ENCODE assay signal across 13 cellular contexts in genomic region chr5:150148408-150148927, GRCh38. TPM values are rescaled to one million over a fixed set of nuclear protein-coding genes. Genes with fewer than 3 reads are reported as not detected.
DNase-seq lines count a peak whose midpoint lies in the region; ATAC-seq and TF ChIP-seq lines count a peak whose summit lies in the region.
"Had no signal": no experiment of that assay in that cellular context is flagged by ENCODE, and none has a peak within 500 bp of the region (broad histone marks: within the 10 kb centered on the region; RNA-seq: fewer than 3 reads in every experiment).

No MANE protein-coding gene starts in this region.

- H3K36me3 ChIP-seq in BLaER1 treated with 17β-estradiol and CSF1 and Interleukin-3, amounts not matched to agents 10 nM and 100 nM = peaks cover 0 to 35% (median 18%) of the 10 kb centered on the region in 11 experiments; a peak in 15 of 22 replicates
- H3K36me3 ChIP-seq: pancreas had no signal

- intact Hi-C loops in sciatic nerve (cut with DNase I) = no loop called here

- peak overlapping the region in 9 of 11 experiments; percentile 71 to 100 (median 98); a peak in 19 of 22 replicates for H3K4me2 ChIP-seq in BLaER1 treated with 17β-estradiol and CSF1 and Interleukin-3, amounts not matched to agents 10 nM and 100 nM

- ATAC-seq in sciatic nerve (no peak), GM21825 (IDR thresholded peaks at IDR 0.05; ENCODE audit: unreplicated experiment) (no peak), GM21381 (IDR thresholded peaks at IDR 0.05; ENCODE audit: unreplicated experiment) (no peak)
- ATAC-seq: Panc1, pancreas had no signal

- TF ChIP-seq CTCF in fibroblast of the aortic adventitia (IDR thresholded peaks at IDR 0.05; ENCODE audit: insufficient read depth, low read length) = no peak

- H3K4me3 ChIP-seq in BLaER1 treated with 17β-estradiol and CSF1 and Interleukin-3, amounts not matched to agents 10 nM and 100 nM = no peak overlapping the region
- no peak overlapping the region for H3K4me3 ChIP-seq in fibroblast of the aortic adventitia (ENCODE audit: low read depth, low read length)
- H3K4me3 ChIP-seq: pancreas had no signal

- no peaks in the 10 kb centered on the region for H3K9me3 ChIP-seq in BLaER1 treated with 17β-estradiol and CSF1 and Interleukin-3, amounts not matched to agents 10 nM and 100 nM (replicated peaks in 1 of 11)
- H3K9me3 ChIP-seq: pancreas had no signal

- peaks cover 0 to 10% (median 0%) of the 10 kb centered on the region in 11 experiments; a peak in 4 of 22 replicates for H4K20me1 ChIP-seq in BLaER1 treated with 17β-estradiol and CSF1 and Interleukin-3, amounts not matched to agents 10 nM and 100 nM

- DNase-seq in NCI-H1694 treated with DMSO at 0.1 percent for 48 hours (lab: John Stamatoyannopoulos, UW) (peak; percentile 30), fibroblast of the aortic adventitia (ENCODE audit: low read depth) (peak; percentile 66), sciatic nerve (ENCODE audit: low spot score) (peak; percentile 56), 8988T (no peak), CD1c-positive myeloid dendritic cell (ENCODE audit: extremely low spot score) (no peak)
- DNase-seq: CD4-positive, alpha-beta T cell; pancreas had no signal

- peaks cover 69 to 100% (median 100%) of the 10 kb centered on the region in 10 experiments for H3K4me1 ChIP-seq in BLaER1 treated with 17β-estradiol and CSF1 and Interleukin-3, amounts not matched to agents 10 nM and 100 nM
- H3K4me1 ChIP-seq: pancreas had no signal

- no peaks in the 10 kb centered on the region for H3K27me3 ChIP-seq in BLaER1 treated with 17β-estradiol and CSF1 and Interleukin-3, amounts not matched to agents 10 nM and 100 nM
- H3K27me3 ChIP-seq: pancreas had no signal

- peak overlapping the region in 6 of 11 experiments; percentile 4 to 91 (median 19); a peak in 4 of 22 replicates for H3K27ac ChIP-seq in BLaER1 treated with 17β-estradiol and CSF1 and Interleukin-3, amounts not matched to agents 10 nM and 100 nM
- H3K27ac ChIP-seq: pancreas had no signal

- peak overlapping the region in 1 of 11 experiments; percentile 15; a peak in 1 of 22 replicates for H3K9ac ChIP-seq in BLaER1 treated with 17β-estradiol and CSF1 and Interleukin-3, amounts not matched to agents 10 nM and 100 nM

RNA-seq across cellular contexts. Expression of gene PDGFRB, which starts 7.2 kb away (rescaled TPM):
- total RNA-seq in fibroblast of the aortic adventitia (ENCODE audit: low replicate concordance) (111 and 180 TPM in 2 replicates), sciatic nerve (215 TPM)
- total RNA-seq: CD4-positive, alpha-beta T cell had no signal

RNA-seq across cellular contexts. Expression of gene CDX1, which starts 18.1 kb away (rescaled TPM):
- total RNA-seq in fibroblast of the aortic adventitia (ENCODE audit: low replicate concordance) (0.18 and 0.65 TPM in 2 replicates), sciatic nerve (not detected)
- total RNA-seq: bronchial epithelial cell; CD4-positive, alpha-beta T cell had no signal

RNA-seq across cellular contexts. Expression of gene SLC6A7, which starts 41.4 kb away (rescaled TPM):
- total RNA-seq in fibroblast of the aortic adventitia (ENCODE audit: low replicate concordance) (not detected in 2 replicates), sciatic nerve (not detected)
- total RNA-seq: bronchial epithelial cell; CD4-positive, alpha-beta T cell; pancreas; urinary bladder had no signal

Comparison
In these comparisons a context has a peak if more than half of its experiments do, and no peak if none do; other contexts are left out.
1. DNase-seq: peak in NCI-H1694 treated with DMSO at 0.1 percent for 48 hours (single experiment), fibroblast of the aortic adventitia (single experiment) and sciatic nerve (single experiment); none in 8988T (single experiment) and CD1c-positive myeloid dendritic cell (single experiment).